ENCODE assay signal across 12 cellular contexts in the genomic region with DNA sequence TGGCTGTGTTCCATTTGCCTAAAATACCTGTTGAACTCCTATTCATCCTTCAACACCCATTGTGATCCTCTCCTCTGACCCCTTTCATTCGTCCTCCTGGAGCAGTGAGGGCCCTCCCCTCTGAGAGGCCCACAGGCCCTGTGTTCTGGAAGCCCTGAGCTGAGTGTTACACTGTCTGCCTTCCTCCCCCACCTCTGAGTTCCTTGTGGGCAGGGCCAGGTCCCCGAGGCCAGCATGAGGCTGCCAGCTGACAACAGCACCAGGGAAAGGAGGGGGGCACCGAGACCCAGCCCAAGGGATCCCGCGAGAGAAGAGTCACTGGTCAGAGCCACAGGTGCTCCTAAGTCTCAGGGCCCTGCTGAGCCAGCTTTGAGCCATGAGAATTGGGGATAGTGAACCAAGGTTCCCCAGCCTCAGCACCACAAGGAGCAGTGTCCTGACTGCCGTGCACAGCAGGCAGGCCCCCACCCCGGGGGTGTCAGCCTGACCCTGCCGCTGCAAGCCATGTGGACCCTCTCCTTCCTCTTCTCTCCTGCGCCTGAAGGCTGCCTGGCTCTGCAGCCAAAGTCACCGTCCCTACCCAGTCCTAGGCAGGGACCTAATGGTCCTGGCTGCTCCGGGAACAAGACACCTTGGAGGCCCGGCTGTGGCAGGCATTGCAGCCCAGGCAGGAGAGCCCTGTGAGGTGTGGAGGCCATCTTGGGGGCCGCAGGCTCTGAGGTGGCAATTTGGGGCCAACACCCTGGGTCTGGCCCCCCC. TPM values are rescaled to one million over a fixed set of nuclear protein-coding genes. Genes with fewer than 3 reads are reported as not detected.
A peak's percentile ranks its signal among the peaks of the same experiment; 100 is the strongest.
DNase-seq lines count a peak whose midpoint lies in the region; ATAC-seq and TF ChIP-seq lines count a peak whose summit lies in the region.
"Had no signal": no experiment of that assay in that cellular context is flagged by ENCODE, and none has a peak within 500 bp of the region (broad histone marks: within the 10 kb centered on the region; RNA-seq: fewer than 3 reads in every experiment).

No MANE protein-coding gene starts in this region.

- H3K36me3 Mint-ChIP-seq in activated naive CD4-positive, alpha-beta T cell treated with anti-CD3 and anti-CD28 coated beads, Interleukin-2, amount 10 ng/mL, durations not matched to agents 7 days and 5 days = no peaks in the 10 kb centered on the region
- H3K36me3 Mint-ChIP-seq in activated CD4-positive, alpha-beta memory T cell treated with anti-CD3 and anti-CD28 coated beads for 36 hours = no peaks in the 10 kb centered on the region

- POLR2A ChIA-PET in activated CD4-positive, alpha-beta memory T cell treated with anti-CD3 and anti-CD28 coated beads for 36 hours (lab: Charles Lee) = no interaction called here

- intact Hi-C loops in activated CD4-positive, alpha-beta memory T cell treated with anti-CD3 and anti-CD28 coated beads for 36 hours (cut with micrococcal nuclease) = no loop called here
- intact Hi-C loops in lower leg skin (cut with DNase I; ENCODE audit: low total_unique reads) = no loop called here

- H3K4me3 ChIP-seq in lower leg skin (ENCODE audit: low read depth, poor library complexity, severe bottlenecking) = no peak overlapping the region
- H3K4me3 ChIP-seq: HAP-1 had no signal

- H3K4me1 Mint-ChIP-seq in activated naive CD4-positive, alpha-beta T cell treated with anti-CD3 and anti-CD28 coated beads, Interleukin-2, amount 10 ng/mL, durations not matched to agents 7 days and 5 days = peaks cover 9% of the 10 kb centered on the region
- peaks cover 3% of the 10 kb centered on the region for H3K4me1 Mint-ChIP-seq in activated CD4-positive, alpha-beta memory T cell treated with anti-CD3 and anti-CD28 coated beads for 36 hours (ENCODE audit: low read depth)
- H3K4me1 Mint-ChIP-seq: B cell had no signal

- H3K4me3 Mint-ChIP-seq in activated naive CD4-positive, alpha-beta T cell treated with anti-CD3 and anti-CD28 coated beads, Interleukin-2, amount 10 ng/mL, durations not matched to agents 7 days and 5 days = no peak overlapping the region
- H3K4me3 Mint-ChIP-seq in activated CD4-positive, alpha-beta memory T cell treated with anti-CD3 and anti-CD28 coated beads for 36 hours = no peak overlapping the region
- H3K4me3 Mint-ChIP-seq: B cell had no signal

- H3K27ac Mint-ChIP-seq in activated naive CD4-positive, alpha-beta T cell treated with anti-CD3 and anti-CD28 coated beads, Interleukin-2, amount 10 ng/mL, durations not matched to agents 7 days and 5 days = no peak overlapping the region
- no peak overlapping the region for H3K27ac Mint-ChIP-seq in activated CD4-positive, alpha-beta memory T cell treated with anti-CD3 and anti-CD28 coated beads for 36 hours
- H3K27ac Mint-ChIP-seq: B cell had no signal

- CTCF ChIA-PET in activated naive CD4-positive, alpha-beta T cell treated with anti-CD3 and anti-CD28 coated beads, Interleukin-2, amount 10 ng/mL, durations not matched to agents 7 days and 5 days (lab: Charles Lee) = interaction anchor here (1.2 kb wide), 1 partner anchor 50 kb away, joined by 4 read pairs; no protein-coding TSS in a partner anchor
- CTCF ChIA-PET in activated CD4-positive, alpha-beta memory T cell treated with anti-CD3 and anti-CD28 coated beads for 36 hours (lab: Charles Lee) = no interaction called here

- no peak for TF ChIP-seq POLR2A in lower leg skin (IDR thresholded peaks at IDR 0.05)

- H3K9me3 Mint-ChIP-seq in activated naive CD4-positive, alpha-beta T cell treated with anti-CD3 and anti-CD28 coated beads, Interleukin-2, amount 10 ng/mL, durations not matched to agents 7 days and 5 days = no peaks in the 10 kb centered on the region
- no peaks in the 10 kb centered on the region for H3K9me3 Mint-ChIP-seq in activated CD4-positive, alpha-beta memory T cell treated with anti-CD3 and anti-CD28 coated beads for 36 hours

- TF ChIP-seq CTCF in lower leg skin (IDR thresholded peaks at IDR 0.05) = no peak

- peaks cover 3% of the 10 kb centered on the region for H3K27me3 Mint-ChIP-seq in activated naive CD4-positive, alpha-beta T cell treated with anti-CD3 and anti-CD28 coated beads, Interleukin-2, amount 10 ng/mL, durations not matched to agents 7 days and 5 days
- H3K27me3 Mint-ChIP-seq in activated CD4-positive, alpha-beta memory T cell treated with anti-CD3 and anti-CD28 coated beads for 36 hours = no peaks in the 10 kb centered on the region
- H3K27me3 Mint-ChIP-seq: B cell had no signal

- 69 to 75% methylated on average over 10 to 12 of the region's 13 CpGs for WGBS in lower leg skin, 2 donors

- ATAC-seq in GM18520 (IDR thresholded peaks at IDR 0.05; ENCODE audit: unreplicated experiment) (no peak), GM21390 (IDR thresholded peaks at IDR 0.05; ENCODE audit: unreplicated experiment) (no peak)

- peak; percentile 10 for DNase-seq in activated naive CD4-positive, alpha-beta T cell treated with anti-CD3 and anti-CD28 coated beads, Interleukin-2, amount 10 ng/mL, durations not matched to agents 7 days and 5 days
- no peak for DNase-seq in activated naive CD4-positive, alpha-beta T cell (lab: John Stamatoyannopoulos, UW)
- DNase-seq in activated CD4-positive, alpha-beta memory T cell treated with anti-CD3 and anti-CD28 coated beads for 36 hours = peak; percentile 7
- DNase-seq in lower leg skin (ENCODE audit: low spot score in 2 of 2) = peak; percentile 7 to 73
- DNase-seq in ureter (ENCODE audit: low spot score) = peak; percentile 35
- no peak for DNase-seq in C1 segment of cervical spinal cord (lab: John Stamatoyannopoulos, UW)
- DNase-seq: NCI-H2029, SHP77 had no signal

RNA-seq across cellular contexts. Expression of gene BEGAIN, which starts 52.5 kb away (rescaled TPM):
- 1 to 10 TPM; 3.3 to 3.4 TPM for total RNA-seq in activated CD4-positive, alpha-beta memory T cell treated with anti-CD3 and anti-CD28 coated beads for 36 hours
- total RNA-seq in lower leg skin (1 to 10 TPM in 3 of 4 donors, under 1 TPM in 1; 0.25 to 2.2 (median 1.6) TPM), ureter (4.2 TPM)
- total RNA-seq: B cell had no signal

Comparison
In these comparisons a context has a peak if more than half of its experiments do, and no peak if none do; other contexts are left out.
1. DNase-seq: peak in activated naive CD4-positive, alpha-beta T cell treated with anti-CD3 and anti-CD28 coated beads, Interleukin-2, amount 10 ng/mL, durations not matched to agents 7 days and 5 days (single experiment), activated CD4-positive, alpha-beta memory T cell treated with anti-CD3 and anti-CD28 coated beads for 36 hours (single experiment), lower leg skin (2 of 2) and ureter (single experiment); none in activated naive CD4-positive, alpha-beta T cell (0 of 4) and C1 segment of cervical spinal cord (0 of 14).